ENCODE assay signal across 8 cellular contexts in genomic region chr5:5421149-5421960, GRCh38.
DNase-seq lines count a peak whose midpoint lies in the region; ATAC-seq, FAIRE-seq and TF ChIP-seq lines count a peak whose summit lies in the region.

No MANE protein-coding gene starts in this region.

- H3K4me3 ChIP-seq in coronary artery (peak overlapping the region; percentile 79), muscle layer of duodenum (ENCODE audit: low read depth in 1 of 2, low read length in 2 of 2) (peak overlapping the region; percentile 72 to 99)

- peak; percentile 23 to 74 (median 64) for DNase-seq in NCI-H1417 (lab: John Stamatoyannopoulos, UW)
- DNase-seq in NCI-H1417 treated with DMSO at 0.1 percent for 48 hours (lab: John Stamatoyannopoulos, UW), result no peak
- DNase-seq in coronary artery (ENCODE audit: low spot score), result no peak
- no peak for DNase-seq in D721Med (ENCODE audit: insufficient read length, low spot score)

- FAIRE-seq in D721Med (lab: Jason Lieb, UNC), result no peak

- peak overlapping the region; percentile 92 to 96 for H3K27ac ChIP-seq in coronary artery
- H3K27ac ChIP-seq in muscle layer of duodenum (ENCODE audit: low read length), result peak overlapping the region; percentile 89

- peaks cover 0 to 8% of the 10 kb centered on the region in 2 donors for H3K36me3 ChIP-seq in muscle layer of duodenum (ENCODE audit: control insufficient read depth in 1 of 2, insufficient read depth in 2 of 2, low read length in 2 of 2)

- TF ChIP-seq CTCF in coronary artery (IDR thresholded peaks at IDR 0.05), result no peak
- no peak for TF ChIP-seq CTCF in D721Med (IDR thresholded peaks at IDR 0.05; ENCODE audit: insufficient read depth, missing control alignments)

- ATAC-seq in HG02885 (IDR thresholded peaks at IDR 0.05; ENCODE audit: poor library complexity, unreplicated experiment), result peak; percentile 9
- peak; percentile 5 for ATAC-seq in SK-N-SH treated with all-trans-retinoic acid at 6 μM for 48 hours
- ATAC-seq in GM21367 (IDR thresholded peaks at IDR 0.05; ENCODE audit: unreplicated experiment), result no peak

- H3K4me1 ChIP-seq in muscle layer of duodenum (ENCODE audit: control insufficient read depth in 1 of 2, insufficient read depth in 2 of 2, low read length in 2 of 2), result peaks cover 19 to 30% of the 10 kb centered on the region in 2 donors

- no peaks in the 10 kb centered on the region for H3K9me3 ChIP-seq in muscle layer of duodenum (ENCODE audit: control insufficient read depth in 1 of 2, low read length in 2 of 2)

- no peaks in the 10 kb centered on the region for H3K27me3 ChIP-seq in muscle layer of duodenum (ENCODE audit: low read depth, low read length)

TF ChIP-seq in SK-N-SH treated with all-trans-retinoic acid at 6 μM for 48 hours, 23 proteins besides CTCF, POLR2A, EP300 and RAD21:
- TF ChIP-seq CSDC2 (CRISPR knock-in tag; IDR thresholded peaks at IDR 0.05) (no peak), ZNF565 (CRISPR knock-in tag; conservative IDR thresholded peaks at IDR 0.05; ENCODE audit: low read depth) (no peak), TOX (CRISPR knock-in tag; IDR thresholded peaks at IDR 0.05; ENCODE audit: borderline replicate concordance) (no peak), ZNF70 (CRISPR knock-in tag; IDR thresholded peaks at IDR 0.05) (no peak), SNAI2 (CRISPR knock-in tag; IDR thresholded peaks at IDR 0.05) (no peak), PPARA (CRISPR knock-in tag; IDR thresholded peaks at IDR 0.05; ENCODE audit: borderline replicate concordance) (no peak), ZFP3 (CRISPR knock-in tag; IDR thresholded peaks at IDR 0.05) (no peak)
- TF ChIP-seq, protein P1, sequence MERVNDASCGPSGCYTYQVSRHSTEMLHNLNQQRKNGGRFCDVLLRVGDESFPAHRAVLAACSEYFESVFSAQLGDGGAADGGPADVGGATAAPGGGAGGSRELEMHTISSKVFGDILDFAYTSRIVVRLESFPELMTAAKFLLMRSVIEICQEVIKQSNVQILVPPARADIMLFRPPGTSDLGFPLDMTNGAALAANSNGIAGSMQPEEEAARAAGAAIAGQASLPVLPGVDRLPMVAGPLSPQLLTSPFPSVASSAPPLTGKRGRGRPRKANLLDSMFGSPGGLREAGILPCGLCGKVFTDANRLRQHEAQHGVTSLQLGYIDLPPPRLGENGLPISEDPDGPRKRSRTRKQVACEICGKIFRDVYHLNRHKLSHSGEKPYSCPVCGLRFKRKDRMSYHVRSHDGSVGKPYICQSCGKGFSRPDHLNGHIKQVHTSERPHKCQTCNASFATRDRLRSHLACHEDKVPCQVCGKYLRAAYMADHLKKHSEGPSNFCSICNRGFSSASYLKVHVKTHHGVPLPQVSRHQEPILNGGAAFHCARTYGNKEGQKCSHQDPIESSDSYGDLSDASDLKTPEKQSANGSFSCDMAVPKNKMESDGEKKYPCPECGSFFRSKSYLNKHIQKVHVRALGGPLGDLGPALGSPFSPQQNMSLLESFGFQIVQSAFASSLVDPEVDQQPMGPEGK (CRISPR knock-in tag; IDR thresholded peaks at IDR 0.05; ENCODE audit: borderline replicate concordance), result no peak

Comparison
In these comparisons a context has a peak if more than half of its experiments do, and no peak if none do; other contexts are left out.
1. DNase-seq: peak in NCI-H1417 (3 of 3); none in NCI-H1417 treated with DMSO at 0.1 percent for 48 hours (single experiment), coronary artery (single experiment) and D721Med (single experiment).